ENCODE assay signal across 11 cellular contexts in the genomic region with DNA sequence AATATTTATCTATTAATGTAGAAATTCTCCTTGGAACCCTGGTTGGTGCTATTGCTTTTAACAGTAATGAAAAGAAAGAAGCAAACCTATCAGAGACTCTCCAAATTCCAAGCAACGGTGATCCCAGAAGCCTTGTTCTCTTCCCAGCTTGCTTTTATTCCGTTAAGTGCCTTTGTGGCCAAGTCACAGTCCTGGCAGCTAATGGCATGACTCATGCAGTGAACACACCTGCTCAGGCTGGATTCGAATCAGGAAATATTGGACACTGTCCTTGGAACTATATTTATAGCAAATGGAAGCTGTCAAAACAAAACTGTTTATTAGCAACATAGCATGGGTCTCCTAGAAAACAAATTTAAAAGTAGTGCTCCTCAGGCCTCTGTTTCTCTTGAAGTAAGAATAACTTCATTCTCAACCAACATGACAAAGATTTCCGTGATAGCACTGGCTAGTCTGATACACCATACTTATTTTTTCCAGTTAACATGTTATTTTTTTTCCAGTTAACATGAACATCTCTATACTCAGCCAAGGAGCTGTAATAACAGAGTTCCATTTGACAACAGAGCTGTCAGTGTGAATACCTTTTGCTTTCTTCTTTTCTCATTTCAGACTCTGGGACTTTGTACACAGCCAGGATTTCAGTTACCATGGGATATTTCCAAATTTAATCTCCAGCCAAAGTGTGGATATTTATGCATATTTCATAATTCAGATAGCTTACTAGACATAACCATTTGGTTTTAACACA.
DNase-seq lines count a peak whose midpoint lies in the region; ATAC-seq, FAIRE-seq and TF ChIP-seq lines count a peak whose summit lies in the region.
"Had no signal": no experiment of that assay in that cellular context is flagged by ENCODE, and none has a peak within 500 bp of the region (broad histone marks: within the 10 kb centered on the region; RNA-seq: fewer than 3 reads in every experiment).

No MANE protein-coding gene starts in this region.

- no peaks in the 10 kb centered on the region for H3K36me3 Mint-ChIP-seq in brain
- H3K36me3 Mint-ChIP-seq in CD4-positive, alpha-beta memory T cell, result peaks cover 0 to 9% of the 10 kb centered on the region in 2 donors
- H3K36me3 Mint-ChIP-seq: immature natural killer cell had no signal

- no peak for TF ChIP-seq CTCF in BE2C (IDR thresholded peaks at IDR 0.05; ENCODE audit: low read depth, low read length)
- TF ChIP-seq CTCF in brain (conservative IDR thresholded peaks at IDR 0.05), result no peak
- TF ChIP-seq CTCF in D721Med (IDR thresholded peaks at IDR 0.05; ENCODE audit: insufficient read depth, missing control alignments), result no peak

- H3K4me3 ChIP-seq in BE2C (ENCODE audit: low read depth, low read length), result no peak overlapping the region
- no peak overlapping the region for H3K4me3 ChIP-seq in CD4-positive, alpha-beta memory T cell (ENCODE audit: low read length in 2 of 2)

- H3K36me3 ChIP-seq in BE2C, result no peaks in the 10 kb centered on the region
- no peaks in the 10 kb centered on the region for H3K36me3 ChIP-seq in CD4-positive, alpha-beta memory T cell (ENCODE audit: insufficient read depth, low read length)

- CTCF ChIA-PET in CD4-positive, alpha-beta memory T cell (lab: Charles Lee; ENCODE audit: partially characterized antibody), result interaction anchor here (1.2 to 3.8 kb wide), 4 partner anchors 503 to 514 kb away, joined by 3 to 28 read pairs (median 15); a partner anchor contains a TSS

- H3K4me3 Mint-ChIP-seq in brain, result peak overlapping the region in 2 of 5 experiments; percentile 6 to 30
- no peak overlapping the region for H3K4me3 Mint-ChIP-seq in CD4-positive, alpha-beta memory T cell
- H3K4me3 Mint-ChIP-seq: immature natural killer cell had no signal

- H3K9me3 Mint-ChIP-seq in brain, result peaks cover 2 to 19% (median 12%) of the 10 kb centered on the region in 5 experiments
- peaks cover 3 to 19% (median 14%) of the 10 kb centered on the region in 8 donors for H3K9me3 Mint-ChIP-seq in CD4-positive, alpha-beta memory T cell

- peaks cover 20% of the 10 kb centered on the region for H3K27me3 Mint-ChIP-seq in brain
- peaks cover 3 to 4% of the 10 kb centered on the region in 2 donors for H3K27me3 Mint-ChIP-seq in CD4-positive, alpha-beta memory T cell

- no peaks in the 10 kb centered on the region; the same call in 1 of the 2 replicates for H3K4me1 ChIP-seq in BE2C
- H3K4me1 ChIP-seq in CD4-positive, alpha-beta memory T cell (ENCODE audit: insufficient read depth, low read length), result no peaks in the 10 kb centered on the region

- peaks cover 46% of the 10 kb centered on the region for H3K4me1 Mint-ChIP-seq in brain
- peaks cover 0 to 3% (median under 1%) of the 10 kb centered on the region in 4 donors for H3K4me1 Mint-ChIP-seq in CD4-positive, alpha-beta memory T cell

- intact Hi-C loops in CD4-positive, alpha-beta memory T cell (cut with micrococcal nuclease), result no loop called here

- DNase-seq in BE2C, result peak; percentile 24
- peak; percentile 48 to 49 for DNase-seq in NCI-H187 (lab: John Stamatoyannopoulos, UW)
- peak; percentile 31 for DNase-seq in medulla oblongata (ENCODE audit: extremely low spot score)
- no peak for DNase-seq in CD4-positive, alpha-beta memory T cell
- no peak for DNase-seq in germinal center (ENCODE audit: low spot score)
- no peak for DNase-seq in D721Med (ENCODE audit: insufficient read length, low spot score)
- DNase-seq: activated CD4-positive, alpha-beta T cell treated with anti-CD3 and anti-CD28 coated beads, Interleukin-2, amount 50 U/mL, for 48 hours; immature natural killer cell; NCI-H82 had no signal

- H3K9me3 ChIP-seq in BE2C, result no peaks in the 10 kb centered on the region
- H3K9me3 ChIP-seq in CD4-positive, alpha-beta memory T cell (ENCODE audit: control insufficient read depth in 1 of 2, low read length in 2 of 2), result no peaks in the 10 kb centered on the region

- POLR2A ChIA-PET in CD4-positive, alpha-beta memory T cell (lab: Charles Lee; ENCODE audit: partially characterized antibody), result no interaction called here

- no peak for ATAC-seq in GM18505 (IDR thresholded peaks at IDR 0.05; ENCODE audit: unreplicated experiment)

- FAIRE-seq in D721Med (lab: Jason Lieb, UNC), result no peak

- no peak for TF ChIP-seq POLR2A in GM18505 (IDR thresholded peaks at IDR 0.05; ENCODE audit: borderline replicate concordance, extremely low read depth, insufficient read depth, insufficient read length)

- peak overlapping the region in 4 of 5 experiments; percentile 48 to 95 (median 56) for H3K27ac Mint-ChIP-seq in brain
- no peak overlapping the region for H3K27ac Mint-ChIP-seq in CD4-positive, alpha-beta memory T cell
- H3K27ac Mint-ChIP-seq: immature natural killer cell had no signal

- H3K27ac ChIP-seq in CD4-positive, alpha-beta memory T cell (ENCODE audit: low read depth, low read length), result no peak overlapping the region

- H3K27me3 ChIP-seq in BE2C, result no peaks in the 10 kb centered on the region; the same call in 1 of the 2 replicates
- H3K27me3 ChIP-seq in CD4-positive, alpha-beta memory T cell (ENCODE audit: insufficient read depth, low read length), result no peaks in the 10 kb centered on the region

Comparison
In these comparisons a context has a peak if more than half of its experiments do, and no peak if none do; other contexts are left out.
1. DNase-seq: peak in BE2C (single experiment), NCI-H187 (2 of 2) and medulla oblongata (single experiment); none in CD4-positive, alpha-beta memory T cell (0 of 5), germinal center (single experiment) and D721Med (single experiment).
2. H3K27ac Mint-ChIP-seq: peak in brain (4 of 5); none in CD4-positive, alpha-beta memory T cell (0 of 7).